In genomic region chr9:100322954-100323536, GRCh38 we compare ENCODE assay signal across 9 cellular contexts. TPM values are rescaled to one million over a fixed set of nuclear protein-coding genes. Genes with fewer than 3 reads are reported as not detected.
DNase-seq lines count a peak whose midpoint lies in the region; ATAC-seq, FAIRE-seq and TF ChIP-seq lines count a peak whose summit lies in the region.
"Had no signal": no experiment of that assay in that cellular context is flagged by ENCODE, and none has a peak within 500 bp of the region (broad histone marks: within the 10 kb centered on the region; RNA-seq: fewer than 3 reads in every experiment).

No MANE protein-coding gene starts in this region.

- H3K9me3 Mint-ChIP-seq in activated naive CD4-positive, alpha-beta T cell treated with anti-CD3 and anti-CD28 coated beads, Interleukin-2, amount 50 U/mL, for 72 hours, result no peaks in the 10 kb centered on the region
- H3K9me3 Mint-ChIP-seq: stimulated activated naive CD8-positive, alpha-beta T cell treated with anti-CD3 and anti-CD28 coated beads, Interleukin-15, Interleukin-2, amounts not matched to agents 100 ng/mL and 50 ng/mL, for 24 hours had no signal

- no peak overlapping the region for H3K9ac ChIP-seq in KMS-11
- H3K9ac ChIP-seq in endothelial cell of umbilical vein (replicated peaks; ENCODE audit: extremely low read depth, insufficient read depth, low read length), result no peak overlapping the region
- no peak overlapping the region for H3K9ac ChIP-seq in neural cell (ENCODE audit: low read length)

- FAIRE-seq in endothelial cell of umbilical vein (lab: Jason Lieb, UNC), result no peak

- TF ChIP-seq CTCF in KMS-11 (conservative IDR thresholded peaks at IDR 0.05; ENCODE audit: low read depth, low read length), result peak; percentile 72
- peak; percentile 38 to 50 for TF ChIP-seq CTCF in endothelial cell of umbilical vein (IDR thresholded peaks at IDR 0.05; ENCODE audit: extremely low read depth in 1 of 2, insufficient read depth in 1 of 2, low read depth in 1 of 2, low read length in 2 of 2)
- peak; percentile 83 for TF ChIP-seq CTCF in neural cell (IDR thresholded peaks at IDR 0.05; ENCODE audit: poor library complexity, severe bottlenecking)

- no peak for TF ChIP-seq EP300 in neural cell (conservative IDR thresholded peaks at IDR 0.05; ENCODE audit: poor library complexity, severe bottlenecking)

- H3K9me2 ChIP-seq in neural cell (ENCODE audit: insufficient read depth, low read length), result no peaks in the 10 kb centered on the region

- peaks cover 5 to 8% of the 10 kb centered on the region in 2 donors for H3K36me3 Mint-ChIP-seq in activated naive CD4-positive, alpha-beta T cell treated with anti-CD3 and anti-CD28 coated beads, Interleukin-2, amount 50 U/mL, for 72 hours

- H3K27ac Mint-ChIP-seq in activated naive CD4-positive, alpha-beta T cell treated with anti-CD3 and anti-CD28 coated beads, Interleukin-2, amount 50 U/mL, for 72 hours, result peak overlapping the region in 1 of 2 donors; percentile 62
- H3K27ac Mint-ChIP-seq: stimulated activated naive CD8-positive, alpha-beta T cell treated with anti-CD3 and anti-CD28 coated beads, Interleukin-15, Interleukin-2, amounts not matched to agents 100 ng/mL and 50 ng/mL, for 24 hours had no signal

- H3K36me3 ChIP-seq in KMS-11 (ENCODE audit: insufficient read depth) (peaks cover 4% of the 10 kb centered on the region; the same call in 1 of the 2 replicates), endothelial cell of umbilical vein (ENCODE audit: control insufficient read depth in 2 of 2, extremely low read depth in 1 of 2, insufficient read depth in 2 of 2, low read length in 2 of 2) (peaks cover 0 to 9% of the 10 kb centered on the region in 2 experiments), neural cell (ENCODE audit: insufficient read depth, low read length) (no peaks in the 10 kb centered on the region)

- H3K27ac ChIP-seq in KMS-11, result no peak overlapping the region
- H3K27ac ChIP-seq in endothelial cell of umbilical vein (ENCODE audit: insufficient read depth, low read depth, low read length), result no peak overlapping the region
- H3K27ac ChIP-seq in neural cell (ENCODE audit: low read length), result no peak overlapping the region

- no TSS peak for BruUV-seq in endothelial cell of umbilical vein (replicated peaks; lab: Mats Ljungman, UMichigan)

- H3K9me3 ChIP-seq in endothelial cell of umbilical vein (replicated peaks; ENCODE audit: control insufficient read depth, insufficient read depth, low read length) (no peaks in the 10 kb centered on the region), neural cell (ENCODE audit: low read length) (no peaks in the 10 kb centered on the region)

- CTCF ChIA-PET in endothelial cell of umbilical vein (lab: Charles Lee), result interaction anchor here (1.1 to 4.0 kb wide), 3 partner anchors 114 to 1138 kb away, joined by 3 to 27 read pairs (median 7); no protein-coding TSS in a partner anchor

- H3K4me2 ChIP-seq in KMS-11, result no peak overlapping the region
- H3K4me2 ChIP-seq in endothelial cell of umbilical vein (ENCODE audit: insufficient read depth, low read length), result no peak overlapping the region
- no peak overlapping the region for H3K4me2 ChIP-seq in neural cell (ENCODE audit: low read length)

- DNase-seq in activated naive CD4-positive, alpha-beta T cell treated with Interleukin-2 at 50 U/mL for 16 hours, result peak; percentile 11
- DNase-seq in activated naive CD4-positive, alpha-beta T cell treated with anti-CD3 and anti-CD28 coated beads, Interleukin-2, amount 50 U/mL, for 72 hours (ENCODE audit: low spot score in 2 of 2), result no peak
- DNase-seq in SK-MEL-5 (ENCODE audit: low read depth, low spot score) (peak; percentile 53), endothelial cell of umbilical vein (ENCODE audit: low read depth, low spot score) (peak; percentile 52), NCI-H526 treated with DMSO at 0.1 percent for 48 hours (lab: John Stamatoyannopoulos, UW) (no peak)

- in situ Hi-C loops in SK-MEL-5 (cut with HindIII; ENCODE audit: low pct_unique_long_range_greater_than_20kb, low sequenced_read_pairs), result no loop called here

- H4K20me1 ChIP-seq in KMS-11 (ENCODE audit: insufficient read depth) (no peaks in the 10 kb centered on the region; the same call in 1 of the 2 replicates), endothelial cell of umbilical vein (replicated peaks; ENCODE audit: control insufficient read depth, extremely low read depth, insufficient read depth, low read length) (no peaks in the 10 kb centered on the region), neural cell (ENCODE audit: insufficient read depth) (no peaks in the 10 kb centered on the region)

- no peaks in the 10 kb centered on the region for H3K79me2 ChIP-seq in KMS-11 (ENCODE audit: insufficient read depth, low read depth)
- no peaks in the 10 kb centered on the region for H3K79me2 ChIP-seq in endothelial cell of umbilical vein (ENCODE audit: control insufficient read depth, insufficient read depth, low read length)
- no peaks in the 10 kb centered on the region for H3K79me2 ChIP-seq in neural cell (replicated peaks; ENCODE audit: insufficient read depth, low read length)

- intact Hi-C loops in endothelial cell of umbilical vein (cut with micrococcal nuclease), result loop anchor here (1.0 to 5.0 kb wide), 9 partner anchors 106 to 1139 kb away; partner anchors contain the start of gene INVS

- H3K9me1 ChIP-seq in endothelial cell of umbilical vein (replicated peaks; ENCODE audit: control insufficient read depth, extremely low read depth, insufficient read depth, low read length), result no peaks in the 10 kb centered on the region

- H3K4me3 ChIP-seq in KMS-11 (IDR thresholded peaks at IDR 0.05; ENCODE audit: insufficient read depth, low read depth, low read length) (no peak overlapping the region), endothelial cell of umbilical vein (replicated peaks in 1 of 3; ENCODE audit: insufficient read depth in 1 of 3, low read depth in 1 of 3, low read length in 3 of 3) (no peak overlapping the region), neural cell (ENCODE audit: low read length) (no peak overlapping the region)

- no peak for ATAC-seq in activated naive CD4-positive, alpha-beta T cell treated with anti-CD3 and anti-CD28 coated beads, Interleukin-2, amount 50 U/mL, for 72 hours
- no peak for ATAC-seq in GM18498 (IDR thresholded peaks at IDR 0.05; ENCODE audit: unreplicated experiment)

- no peaks in the 10 kb centered on the region for H3F3A ChIP-seq in neural cell (ENCODE audit: insufficient read depth, low read length, poor library complexity, severe bottlenecking)

- H3K27me3 ChIP-seq in KMS-11 (ENCODE audit: insufficient read depth, low read depth) (no peaks in the 10 kb centered on the region), endothelial cell of umbilical vein (ENCODE audit: control insufficient read depth in 2 of 2, insufficient read depth in 2 of 2, low read length in 2 of 2) (no peaks in the 10 kb centered on the region), neural cell (ENCODE audit: insufficient read depth, low read depth, low read length) (no peaks in the 10 kb centered on the region)

- peak; percentile 79 for TF ChIP-seq RAD21 in neural cell (conservative IDR thresholded peaks at IDR 0.05)

- TF ChIP-seq POLR2A in endothelial cell of umbilical vein (IDR thresholded peaks at IDR 0.05; ENCODE audit: low read depth, low read length), result no peak

- peaks cover 8% of the 10 kb centered on the region for H3K4me1 ChIP-seq in KMS-11 (ENCODE audit: low read depth, poor library complexity, severe bottlenecking)
- no peaks in the 10 kb centered on the region for H3K4me1 ChIP-seq in endothelial cell of umbilical vein (ENCODE audit: control insufficient read depth, extremely low read depth, insufficient read depth, low read length)

- dilution Hi-C loops in endothelial cell of umbilical vein (cut with MboI; ENCODE audit: extremely low pct_ligation_motif_present, low sequenced_read_pairs), result no loop called here

- POLR2A ChIA-PET in endothelial cell of umbilical vein (lab: Charles Lee), result no interaction called here

- H2AFZ ChIP-seq in KMS-11 (ENCODE audit: low read depth), result no peak overlapping the region
- H2AFZ ChIP-seq in endothelial cell of umbilical vein (ENCODE audit: low read depth, low read length), result no peak overlapping the region
- no peak overlapping the region for H2AFZ ChIP-seq in neural cell (ENCODE audit: low read depth, low read length)

TF ChIP-seq in endothelial cell of umbilical vein, 7 proteins besides CTCF, POLR2A, EP300 and RAD21 (continues in another document):
- TF ChIP-seq FOS (IDR thresholded peaks at IDR 0.05; ENCODE audit: borderline replicate concordance, insufficient read depth, low read length) (no peak), POLR2AphosphoS5 (IDR thresholded peaks at IDR 0.05; ENCODE audit: insufficient read depth, low read depth, low read length) (no peak), GATA2 (IDR thresholded peaks at IDR 0.05; ENCODE audit: insufficient read depth, insufficient read length, low read depth, low read length) (no peak), EZH2 (IDR thresholded peaks at IDR 0.05; ENCODE audit: borderline replicate concordance, low read depth, low read length, severe bottlenecking) (no peak), MYC (IDR thresholded peaks at IDR 0.05; ENCODE audit: low read depth, low read length) (no peak)

TF ChIP-seq in neural cell, 6 proteins besides CTCF, POLR2A, EP300 and RAD21 (continues in another document):
- TF ChIP-seq SMC3 (conservative IDR thresholded peaks at IDR 0.05; ENCODE audit: poor library complexity), result peak; percentile 89

RNA-seq across cellular contexts. Expression of gene TEX10, which starts 29.7 kb away (rescaled TPM):
- total RNA-seq in activated naive CD4-positive, alpha-beta T cell treated with anti-CD3 and anti-CD28 coated beads, Interleukin-2, amount 50 U/mL, for 72 hours, result 10 to 100 TPM; 20.1 to 24.5 TPM
- 61.5 and 64.9 TPM in 2 replicates for total RNA-seq in SK-MEL-5 (2014; rRNA removed; shearing (Covaris generic))
- polyA plus RNA-seq in SK-MEL-5 (2015; cell fraction: cytosol; rRNA removed), result 22.8 and 30.4 TPM in 2 replicates
- polyA plus RNA-seq in SK-MEL-5 (2015; cell fraction: nucleus; rRNA removed), result 57.5 and 59.4 TPM in 2 replicates
- 20.5 and 21.2 TPM in 2 replicates for total RNA-seq in endothelial cell of umbilical vein
- polyA plus RNA-seq in endothelial cell of umbilical vein, result 11.0 and 13.6 TPM in 2 replicates
- polyA plus RNA-seq in endothelial cell of umbilical vein (2011; cell fraction: cytosol; rRNA removed), result 10.5 and 11.1 TPM in 2 replicates
- polyA plus RNA-seq in endothelial cell of umbilical vein (2011; cell fraction: nucleus; rRNA removed), result 22.6 and 26.8 TPM in 2 replicates
- 17.7 and 23.8 TPM in 2 replicates for polyA plus RNA-seq in endothelial cell of umbilical vein (2012)
- polyA minus RNA-seq in endothelial cell of umbilical vein, result 17.3 and 21.1 TPM in 2 replicates
- polyA minus RNA-seq in endothelial cell of umbilical vein (2011; cell fraction: cytosol; rRNA and poly(A)+ RNA removed), result 14.7 TPM
- 30.0 and 44.0 TPM in 2 replicates for polyA minus RNA-seq in endothelial cell of umbilical vein (2011; cell fraction: nucleus; rRNA and poly(A)+ RNA removed)
- 26.2 and 30.5 TPM in 2 replicates for polyA plus RNA-seq in neural cell
- 45.6 and 47.0 TPM in 2 replicates for polyA minus RNA-seq in neural cell

Comparison
In these comparisons a context has a peak if more than half of its experiments do, and no peak if none do; other contexts are left out.
1. DNase-seq: peak in activated naive CD4-positive, alpha-beta T cell treated with Interleukin-2 at 50 U/mL for 16 hours (single experiment), SK-MEL-5 (single experiment) and endothelial cell of umbilical vein (single experiment); none in activated naive CD4-positive, alpha-beta T cell treated with anti-CD3 and anti-CD28 coated beads, Interleukin-2, amount 50 U/mL, for 72 hours (0 of 2) and NCI-H526 treated with DMSO at 0.1 percent for 48 hours (single experiment).
2. Peak in every context shown above with its lines, with median percentiles within 50 percentile points of each other: CTCF ChIP-seq.